ENCODE assay signal across 22 cellular contexts in genomic region chr4:112550728-112551127, GRCh38. TPM values are rescaled to one million over a fixed set of nuclear protein-coding genes. Genes with fewer than 3 reads are reported as not detected.
A peak's percentile ranks its signal among the peaks of the same experiment; 100 is the strongest.
DNase-seq lines count a peak whose midpoint lies in the region; ATAC-seq and TF ChIP-seq lines count a peak whose summit lies in the region.
"Had no signal": no experiment of that assay in that cellular context is flagged by ENCODE, and none has a peak within 500 bp of the region (broad histone marks: within the 10 kb centered on the region; RNA-seq: fewer than 3 reads in every experiment).

No MANE protein-coding gene starts in this region.

- H3K9me2 ChIP-seq in GM23248 (ENCODE audit: insufficient read depth) = no peaks in the 10 kb centered on the region

- H3K36me3 Mint-ChIP-seq in stimulated activated naive B cell treated with anti-CD40 and anti-IgM and Interleukin-4, amounts not matched to agents 10 μg/mL and 1 μg/mL and 100 μg/mL, for 72 hours = peaks cover 2 to 4% of the 10 kb centered on the region in 2 donors
- H3K36me3 Mint-ChIP-seq: natural killer cell had no signal

- WGBS in GM23248 (ENCODE audit: low coverage in 1 of 2, low lambda C conversion rate in 2 of 2, missing lambda C conversion rate in 2 of 2), 2 experiments = 9 to 23% methylated on average over 2 of the region's 2 CpGs
- 98 to 99% methylated on average over 2 of the region's 2 CpGs for WGBS in heart right ventricle, 2 donors

- no peaks in the 10 kb centered on the region for H3K4me1 Mint-ChIP-seq in stimulated activated naive B cell treated with anti-CD40 and anti-IgM and Interleukin-4, amounts not matched to agents 10 μg/mL and 1 μg/mL and 100 μg/mL, for 72 hours
- H3K4me1 Mint-ChIP-seq: central memory CD8-positive, alpha-beta T cell; natural killer cell had no signal

- in situ Hi-C loops in GM23248 (cut with MboI) = no loop called here

- H3K27ac ChIP-seq in GM23248 = peak overlapping the region; percentile 56
- no peak overlapping the region for H3K27ac ChIP-seq in fibroblast of lung (ENCODE audit: insufficient read depth, low read length)
- no peak overlapping the region for H3K27ac ChIP-seq in heart right ventricle
- H3K27ac ChIP-seq: psoas muscle, upper lobe of right lung had no signal

- no peak overlapping the region for H3K27ac Mint-ChIP-seq in stimulated activated naive B cell treated with anti-CD40 and anti-IgM and Interleukin-4, amounts not matched to agents 10 μg/mL and 1 μg/mL and 100 μg/mL, for 72 hours
- H3K27ac Mint-ChIP-seq: activated naive CD8-positive, alpha-beta T cell; activated T-cell treated with anti-CD3 and anti-CD28 coated beads, Interleukin-2, amount 50 U/mL, for 72 hours; CD14-positive monocyte; effector memory CD8-positive, alpha-beta T cell; natural killer cell; stimulated activated naive CD8-positive, alpha-beta T cell treated with anti-CD3 and anti-CD28 coated beads, Interleukin-15, Interleukin-2, amounts not matched to agents 100 ng/mL and 50 ng/mL, for 24 hours had no signal

- peaks cover 31% of the 10 kb centered on the region for H3K4me1 ChIP-seq in GM23248 (ENCODE audit: insufficient read depth)
- peaks cover 2% of the 10 kb centered on the region for H3K4me1 ChIP-seq in fibroblast of lung (ENCODE audit: control insufficient read depth, extremely low read depth, insufficient read depth, low read length)
- H3K4me1 ChIP-seq in skeletal muscle satellite cell (ENCODE audit: control insufficient read depth, insufficient read depth, low read length) = peaks cover 28% of the 10 kb centered on the region
- no peaks in the 10 kb centered on the region for H3K4me1 ChIP-seq in heart right ventricle
- H3K4me1 ChIP-seq: psoas muscle, upper lobe of right lung had no signal

- H3K36me3 ChIP-seq in GM23248 (ENCODE audit: low read depth) (no peaks in the 10 kb centered on the region), fibroblast of lung (ENCODE audit: control insufficient read depth, insufficient read depth, low read length) (no peaks in the 10 kb centered on the region), skeletal muscle satellite cell (ENCODE audit: insufficient read depth, low read length) (no peaks in the 10 kb centered on the region), heart right ventricle (peaks cover 0 to 8% (median 0%) of the 10 kb centered on the region in 9 donors)
- H3K36me3 ChIP-seq: upper lobe of right lung had no signal

- H3K4me2 ChIP-seq in GM23248 (ENCODE audit: unreplicated experiment) (peak overlapping the region; percentile 53), fibroblast of lung (ENCODE audit: extremely low read depth, insufficient read depth, low read length) (no peak overlapping the region), skeletal muscle satellite cell (ENCODE audit: low read length) (peak overlapping the region; percentile 68)

- H4K20me1 ChIP-seq in GM23248 (ENCODE audit: insufficient read depth) (no peaks in the 10 kb centered on the region), fibroblast of lung (ENCODE audit: control insufficient read depth, extremely low read depth, insufficient read depth, low read length) (no peaks in the 10 kb centered on the region)

- intact Hi-C loops in heart right ventricle (cut with DNase I) = no loop called here

- H3K9ac ChIP-seq in GM23248 = 0 out of 2 replicates have a peak overlapping the region, but pooled peaks have one; percentile 4
- H3K9ac ChIP-seq in fibroblast of lung (ENCODE audit: insufficient read depth, low read length) = no peak overlapping the region
- peak overlapping the region; percentile 50 for H3K9ac ChIP-seq in skeletal muscle satellite cell (ENCODE audit: low read depth, low read length)

- H2AFZ ChIP-seq in GM23248 = peak overlapping the region; percentile 53; the same call in 1 of the 2 replicates
- no peak overlapping the region for H2AFZ ChIP-seq in fibroblast of lung (ENCODE audit: low read length)

- no peaks in the 10 kb centered on the region for H3K27me3 Mint-ChIP-seq in stimulated activated naive B cell treated with anti-CD40 and anti-IgM and Interleukin-4, amounts not matched to agents 10 μg/mL and 1 μg/mL and 100 μg/mL, for 72 hours
- H3K27me3 Mint-ChIP-seq: activated naive CD8-positive, alpha-beta T cell; central memory CD8-positive, alpha-beta T cell; effector memory CD8-positive, alpha-beta T cell; stimulated activated naive CD8-positive, alpha-beta T cell treated with anti-CD3 and anti-CD28 coated beads, Interleukin-15, Interleukin-2, amounts not matched to agents 100 ng/mL and 50 ng/mL, for 24 hours had no signal

- H3K4me3 ChIP-seq in GM23248 (peak overlapping the region; percentile 21; the same call in 1 of the 2 replicates), fibroblast of lung (replicated peaks in 1 of 4; ENCODE audit: control extremely low read depth in 1 of 4, insufficient read depth in 1 of 4, low read depth in 3 of 4, low read length in 4 of 4) (no peak overlapping the region), skeletal muscle satellite cell (ENCODE audit: low read length) (no peak overlapping the region), heart right ventricle (no peak overlapping the region)
- H3K4me3 ChIP-seq: lung, psoas muscle, upper lobe of right lung had no signal

- no peaks in the 10 kb centered on the region for H3K79me2 ChIP-seq in GM23248 (ENCODE audit: insufficient read depth)
- no peaks in the 10 kb centered on the region for H3K79me2 ChIP-seq in fibroblast of lung (ENCODE audit: control insufficient read depth, insufficient read depth, low read length)

- H3K9me3 ChIP-seq in GM23248 (ENCODE audit: low read depth) = no peaks in the 10 kb centered on the region
- H3K9me3 ChIP-seq in fibroblast of lung (ENCODE audit: control insufficient read depth, insufficient read depth, low read depth, low read length) = no peaks in the 10 kb centered on the region
- H3K9me3 ChIP-seq in skeletal muscle satellite cell (replicated peaks; ENCODE audit: low read length) = no peaks in the 10 kb centered on the region
- no peaks in the 10 kb centered on the region for H3K9me3 ChIP-seq in heart right ventricle
- H3K9me3 ChIP-seq: psoas muscle, upper lobe of right lung had no signal

- no peaks in the 10 kb centered on the region for H3K9me3 Mint-ChIP-seq in stimulated activated naive B cell treated with anti-CD40 and anti-IgM and Interleukin-4, amounts not matched to agents 10 μg/mL and 1 μg/mL and 100 μg/mL, for 72 hours
- H3K9me3 Mint-ChIP-seq: activated T-cell treated with anti-CD3 and anti-CD28 coated beads, Interleukin-2, amount 50 U/mL, for 72 hours; CD14-positive monocyte; central memory CD8-positive, alpha-beta T cell; effector memory CD8-positive, alpha-beta T cell; natural killer cell; stimulated activated naive CD8-positive, alpha-beta T cell treated with anti-CD3 and anti-CD28 coated beads, Interleukin-15, Interleukin-2, amounts not matched to agents 100 ng/mL and 50 ng/mL, for 24 hours had no signal

- TF ChIP-seq CTCF in fibroblast of lung (conservative IDR thresholded peaks at IDR 0.05 in 1 of 2, IDR thresholded peaks at IDR 0.05 in 1 of 2; ENCODE audit: low read depth in 1 of 2, low read length in 2 of 2) (no peak), heart right ventricle (IDR thresholded peaks at IDR 0.05) (no peak)

- H3K27me3 ChIP-seq in GM23248 (replicated peaks; ENCODE audit: insufficient read depth) = no peaks in the 10 kb centered on the region
- no peaks in the 10 kb centered on the region for H3K27me3 ChIP-seq in fibroblast of lung (ENCODE audit: control insufficient read depth, insufficient read depth, low read length)
- no peaks in the 10 kb centered on the region for H3K27me3 ChIP-seq in skeletal muscle satellite cell (ENCODE audit: control insufficient read depth, insufficient read depth, low read length)
- no peaks in the 10 kb centered on the region for H3K27me3 ChIP-seq in heart right ventricle
- H3K27me3 ChIP-seq: upper lobe of right lung had no signal

- peak; percentile 89 for DNase-seq in GM23248
- DNase-seq in fibroblast of lung (ENCODE audit: low read depth in 2 of 2) = peak; percentile 11 to 85
- DNase-seq in heart right ventricle = no peak
- DNase-seq in NCI-H2081 (lab: John Stamatoyannopoulos, UW) = no peak
- DNase-seq in NCI-H446 (lab: John Stamatoyannopoulos, UW) = no peak
- DNase-seq in stimulated activated naive B cell treated with anti-CD40 and anti-IgM and Interleukin-4, amounts not matched to agents 10 μg/mL and 1 μg/mL and 100 μg/mL, for 72 hours = no peak
- DNase-seq: activated CD4-positive, alpha-beta T cell treated with anti-CD3 and anti-CD28 coated beads, Interleukin-2, amount 50 U/mL, for 48 hours; activated T-cell treated with anti-CD3 and anti-CD28 coated beads, Interleukin-2, amount 50 U/mL, for 72 hours; DND-41; effector memory CD8-positive, alpha-beta T cell; natural killer cell; NCI-H524; psoas muscle; SW 1271; upper lobe of right lung had no signal

- peaks cover 20% of the 10 kb centered on the region for H3F3A ChIP-seq in GM23248 (ENCODE audit: insufficient read depth)

- ATAC-seq in SK-N-SH treated with all-trans-retinoic acid at 6 μM for 48 hours = peak; percentile 34; the same call in 1 of the 3 replicates
- ATAC-seq in heart right ventricle = no peak
- no peak for ATAC-seq in stimulated activated naive B cell treated with anti-CD40 and anti-IgM and Interleukin-4, amounts not matched to agents 10 μg/mL and 1 μg/mL and 100 μg/mL, for 72 hours (replicated peaks)
- ATAC-seq: activated T-cell treated with anti-CD3 and anti-CD28 coated beads, Interleukin-2, amount 50 U/mL, for 72 hours; effector memory CD8-positive, alpha-beta T cell; natural killer cell; psoas muscle; upper lobe of right lung had no signal

- no peak overlapping the region for H3K4me3 Mint-ChIP-seq in stimulated activated naive B cell treated with anti-CD40 and anti-IgM and Interleukin-4, amounts not matched to agents 10 μg/mL and 1 μg/mL and 100 μg/mL, for 72 hours
- H3K4me3 Mint-ChIP-seq: activated naive CD8-positive, alpha-beta T cell; activated T-cell treated with anti-CD3 and anti-CD28 coated beads, Interleukin-2, amount 50 U/mL, for 72 hours; CD14-positive monocyte; central memory CD8-positive, alpha-beta T cell; effector memory CD8-positive, alpha-beta T cell; natural killer cell; stimulated activated naive CD8-positive, alpha-beta T cell treated with anti-CD3 and anti-CD28 coated beads, Interleukin-15, Interleukin-2, amounts not matched to agents 100 ng/mL and 50 ng/mL, for 24 hours had no signal

TF ChIP-seq in SK-N-SH treated with all-trans-retinoic acid at 6 μM for 48 hours, 23 proteins besides CTCF, POLR2A, EP300 and RAD21 (continues in another document):
- no peak for TF ChIP-seq ESRRG (CRISPR knock-in tag; IDR thresholded peaks at IDR 0.05)
- TF ChIP-seq TOX (CRISPR knock-in tag; IDR thresholded peaks at IDR 0.05; ENCODE audit: borderline replicate concordance) = no peak

RNA-seq across cellular contexts. Expression of gene NEUROG2, which starts 34.7 kb away (rescaled TPM):
- total RNA-seq in GM23248 (2014; rRNA removed; shearing (Covaris generic)) = not detected in 2 replicates
- polyA plus RNA-seq in GM23248 (2016; fragmentation: Nextera tagmentation; extraction: Ambion mirVana) = not detected in 2 replicates
- not detected in 2 replicates for total RNA-seq in fibroblast of lung
- not detected in 2 replicates for polyA plus RNA-seq in fibroblast of lung
- polyA plus RNA-seq in fibroblast of lung (2012) = not detected in 2 replicates
- polyA minus RNA-seq in fibroblast of lung (ENCODE audit: low replicate concordance) = not detected in 2 replicates
- not detected in 2 replicates for total RNA-seq in skeletal muscle satellite cell (2012; rRNA removed)
- total RNA-seq in heart right ventricle = not detected
- not detected for polyA plus RNA-seq in heart right ventricle
- total RNA-seq: lung, natural killer cell, psoas muscle, upper lobe of right lung had no signal
- polyA plus RNA-seq: CD14-positive monocyte, lung, psoas muscle had no signal

Comparison
In these comparisons a context has a peak if more than half of its experiments do, and no peak if none do; other contexts are left out.
1. DNase-seq: peak in GM23248 (single experiment) and fibroblast of lung (2 of 2); none in heart right ventricle (0 of 2), NCI-H2081 (0 of 2), NCI-H446 (0 of 2) and stimulated activated naive B cell treated with anti-CD40 and anti-IgM and Interleukin-4, amounts not matched to agents 10 μg/mL and 1 μg/mL and 100 μg/mL, for 72 hours (single experiment).